26 cellular contexts compared by ENCODE assay signal in genomic region chr1:57474097-57474750, GRCh38. TPM values are rescaled to one million over a fixed set of nuclear protein-coding genes. Genes with fewer than 3 reads are reported as not detected.
A peak's percentile ranks its signal among the peaks of the same experiment; 100 is the strongest.
DNase-seq lines count a peak whose midpoint lies in the region; ATAC-seq and TF ChIP-seq lines count a peak whose summit lies in the region.
"Had no signal": no experiment of that assay in that cellular context is flagged by ENCODE, and none has a peak within 500 bp of the region (broad histone marks: within the 10 kb centered on the region; RNA-seq: fewer than 3 reads in every experiment).

No MANE protein-coding gene starts in this region.

- H3K36me3 ChIP-seq in brain microvascular endothelial cell (replicated peaks): no peaks in the 10 kb centered on the region
- H3K36me3 ChIP-seq: HAP-1, uterus had no signal

- DNase-seq in AG08395 (ENCODE audit: low spot score) (peak; percentile 17), HT1080 (ENCODE audit: low read depth) (peak; percentile 66), brain microvascular endothelial cell (no peak), foreskin melanocyte (peak; percentile 87), hepatic stellate cell (ENCODE audit: low spot score) (no peak), NCI-H524 treated with DMSO at 0.1 percent for 48 hours (lab: John Stamatoyannopoulos, UW) (no peak), left lobe of liver (ENCODE audit: low spot score) (no peak)
- DNase-seq in stimulated activated CD4-positive, alpha-beta T cell treated with anti-CD3 and anti-CD28 coated beads, Interleukin-2, amount 100 ng/mL, for 48 hours: no peak
- DNase-seq: activated CD4-positive, alpha-beta T cell treated with anti-CD3 and anti-CD28 coated beads for 36 hours; body of pancreas; CD4-positive, CD25-positive, alpha-beta regulatory T cell; DMS153; kidney; MM.1S; NCI-H146; NCI-H69; occipital lobe; retina; T-cell; uterus had no signal

- H3K27me3 ChIP-seq in brain microvascular endothelial cell (replicated peaks): no peaks in the 10 kb centered on the region
- H3K27me3 ChIP-seq: body of pancreas, uterus had no signal

- no peak for ATAC-seq in left lobe of liver
- ATAC-seq: A549; activated CD4-positive, alpha-beta T cell treated with anti-CD3 and anti-CD28 coated beads for 36 hours; body of pancreas; Right ventricle myocardium inferior; T-cell had no signal

- no peak for TF ChIP-seq CTCF in brain microvascular endothelial cell (IDR thresholded peaks at IDR 0.05; ENCODE audit: low read depth, low read length, missing control alignments)

- peak overlapping the region; percentile 61 for H3K27ac ChIP-seq in brain microvascular endothelial cell
- H3K27ac ChIP-seq: A549, body of pancreas, coronary artery, uterus had no signal

- H3K4me3 ChIP-seq in brain microvascular endothelial cell (ENCODE audit: low read depth, low read length): no peak overlapping the region
- H3K4me3 ChIP-seq: A549, body of pancreas, coronary artery, HAP-1, uterus had no signal

- in situ Hi-C loops in brain microvascular endothelial cell (cut with HindIII; ENCODE audit: low pct_ligation_motif_present, low sequenced_read_pairs): no loop called here

RNA-seq across cellular contexts. Expression of gene DAB1, which starts 50.4 kb away (rescaled TPM):
- total RNA-seq in HT1080 (2014; rRNA removed; shearing (Covaris generic)): 0.10 TPM in 1 of 2 replicates, not detected in the other
- polyA plus RNA-seq in HT1080 (2015; cell fraction: cytosol; rRNA removed): 0.06 and 0.08 TPM in 2 replicates
- polyA plus RNA-seq in HT1080 (2015; cell fraction: nucleus; rRNA removed): not detected in 2 replicates
- total RNA-seq in left lobe of liver: 1.4 TPM
- total RNA-seq: lung microvascular endothelial cell, myocyte had no signal
- polyA plus RNA-seq: A549 had no signal

Comparison
In these comparisons a context has a peak if more than half of its experiments do, and no peak if none do; other contexts are left out.
1. DNase-seq: peak in AG08395 (single experiment), HT1080 (single experiment) and foreskin melanocyte (single experiment); none in brain microvascular endothelial cell (single experiment), hepatic stellate cell (single experiment), stimulated activated CD4-positive, alpha-beta T cell treated with anti-CD3 and anti-CD28 coated beads, Interleukin-2, amount 100 ng/mL, for 48 hours (0 of 2), NCI-H524 treated with DMSO at 0.1 percent for 48 hours (single experiment) and left lobe of liver (single experiment).